ENCODE assay signal across 8 cellular contexts in genomic region chr6:53358440-53359087, GRCh38. TPM values are rescaled to one million over a fixed set of nuclear protein-coding genes. Genes with fewer than 3 reads are reported as not detected.
A peak's percentile ranks its signal among the peaks of the same experiment; 100 is the strongest.
DNase-seq lines count a peak whose midpoint lies in the region; ATAC-seq and TF ChIP-seq lines count a peak whose summit lies in the region.

No MANE protein-coding gene starts in this region.

- H3K27me3 Mint-ChIP-seq in T-helper 17 cell: no peaks in the 10 kb centered on the region

- H3K36me3 ChIP-seq in prostate gland: no peaks in the 10 kb centered on the region

- no peaks in the 10 kb centered on the region for H3K4me1 ChIP-seq in prostate gland (replicated peaks)

- H3K4me1 Mint-ChIP-seq in T-helper 17 cell: peaks cover 42% of the 10 kb centered on the region

- H3K36me3 Mint-ChIP-seq in T-helper 17 cell (ENCODE audit: low read depth): no peaks in the 10 kb centered on the region

- WGBS in prostate gland: 17% methylated on average over 16 of the region's 16 CpGs

- peak overlapping the region; percentile 99 for H3K27ac Mint-ChIP-seq in T-helper 17 cell

- peak overlapping the region; percentile 94 for H3K4me3 Mint-ChIP-seq in T-helper 17 cell

- DNase-seq in NCI-H510A treated with DMSO at 0.1 percent for 48 hours (lab: John Stamatoyannopoulos, UW): peak; percentile 93
- no peak for DNase-seq in NCI-H510A (lab: John Stamatoyannopoulos, UW)
- no peak for DNase-seq in T-helper 17 cell
- no peak for DNase-seq in fibroblast of villous mesenchyme (ENCODE audit: low read depth)
- no peak for DNase-seq in prostate gland (ENCODE audit: low spot score)
- no peak for DNase-seq in stimulated activated CD4-positive, alpha-beta T cell treated with anti-CD3 and anti-CD28 coated beads, Interleukin-15, amount 100 ng/mL, for 24 hours

- peak overlapping the region; percentile 91 to 95 for H3K27ac ChIP-seq in prostate gland

- intact Hi-C loops in prostate gland (cut with DNase I): loop anchor here (1.0 to 10.0 kb wide), 2 partner anchors 9 to 126 kb away; no protein-coding TSS in a partner anchor

- peak overlapping the region; percentile 63 for H3K4me3 ChIP-seq in fibroblast of villous mesenchyme (ENCODE audit: low read depth, low read length)
- H3K4me3 ChIP-seq in prostate gland: peak overlapping the region; percentile 58 to 64

- no peak for TF ChIP-seq POLR2A in prostate gland (IDR thresholded peaks at IDR 0.05)

- TF ChIP-seq CTCF in fibroblast of villous mesenchyme (IDR thresholded peaks at IDR 0.05; ENCODE audit: insufficient read depth, low read depth, low read length) (no peak), prostate gland (IDR thresholded peaks at IDR 0.05) (no peak)

- ATAC-seq in HG02973 (IDR thresholded peaks at IDR 0.05; ENCODE audit: unreplicated experiment) (peak; percentile 9), T-helper 17 cell (no peak), GM21423 (IDR thresholded peaks at IDR 0.05; ENCODE audit: unreplicated experiment) (no peak)

- H3K9me3 ChIP-seq in T-helper 17 cell (ENCODE audit: control insufficient read depth, low read length, poor library complexity, severe bottlenecking) (no peaks in the 10 kb centered on the region), prostate gland (no peaks in the 10 kb centered on the region)

- H3K27me3 ChIP-seq in prostate gland (replicated peaks; ENCODE audit: insufficient read depth): no peaks in the 10 kb centered on the region

RNA-seq across cellular contexts. Expression of gene ELOVL5, which starts 9.8 kb away (rescaled TPM):
- total RNA-seq in T-helper 17 cell (100 to 1,000 TPM; 121 to 147 TPM), fibroblast of villous mesenchyme (78.0 and 118 TPM in 2 replicates), prostate gland (100 to 1,000 TPM; 193 to 353 TPM)
